23 cellular contexts compared by ENCODE assay signal in the genomic region with DNA sequence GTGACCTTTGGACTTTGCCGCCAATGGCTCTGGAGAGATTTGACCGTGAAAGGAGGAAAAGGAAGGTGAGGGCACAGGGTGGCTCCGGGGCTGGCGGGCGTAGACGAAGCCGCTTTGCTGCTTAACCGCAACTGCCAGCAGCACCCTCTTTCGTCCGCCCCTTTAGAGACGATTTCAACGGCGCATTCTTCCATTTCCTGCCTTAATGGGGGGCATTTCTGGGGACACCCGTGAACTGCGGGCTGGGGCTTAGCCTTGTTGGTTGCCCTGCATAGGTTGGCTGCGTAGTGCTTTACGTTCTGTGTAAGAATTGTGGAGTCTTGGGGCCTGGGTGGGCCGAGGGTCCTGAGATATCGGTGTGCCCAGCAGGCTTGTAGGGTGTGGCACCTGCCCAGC. TPM values are rescaled to one million over a fixed set of nuclear protein-coding genes. Genes with fewer than 3 reads are reported as not detected.
DNase-seq lines count a peak whose midpoint lies in the region; ATAC-seq, FAIRE-seq and TF ChIP-seq lines count a peak whose summit lies in the region.
"Had no signal": no experiment of that assay in that cellular context is flagged by ENCODE, and none has a peak within 500 bp of the region (broad histone marks: within the 10 kb centered on the region; RNA-seq: fewer than 3 reads in every experiment).

No MANE protein-coding gene starts in this region.

- H3K4me1 Mint-ChIP-seq in chondrocyte (ENCODE audit: low read depth): peaks cover under 1% of the 10 kb centered on the region

- H3K27me3 ChIP-seq in left ventricle myocardium inferior (ENCODE audit: low read depth): no peaks in the 10 kb centered on the region
- peaks cover 0 to 4% of the 10 kb centered on the region in 2 experiments; a peak in 1 of 5 replicates for H3K27me3 ChIP-seq in HepG2 (ENCODE audit: control insufficient read depth in 1 of 2, insufficient read depth in 2 of 2, low read length in 2 of 2)
- H3K27me3 ChIP-seq in spleen (replicated peaks in 1 of 7): no peaks in the 10 kb centered on the region
- H3K27me3 ChIP-seq: SJCRH30 had no signal

- CTCF ChIA-PET in HepG2 (lab: Yijun Ruan, JAX; ENCODE audit: low intra/inter-chr PET ratio, low total read pairs): no interaction called here

- FAIRE-seq in HepG2 (lab: Jason Lieb, UNC): no peak
- FAIRE-seq: HTR-8/SVneo had no signal

- no peaks in the 10 kb centered on the region for H3K9me3 ChIP-seq in left ventricle myocardium inferior (replicated peaks)
- H3K9me3 ChIP-seq in HepG2 (ENCODE audit: low read length): no peaks in the 10 kb centered on the region
- no peaks in the 10 kb centered on the region for H3K9me3 ChIP-seq in spleen
- H3K9me3 ChIP-seq: HAP-1, SJCRH30 had no signal

- no peak overlapping the region for H2AFZ ChIP-seq in HepG2 (ENCODE audit: low read length)

- H3K36me3 Mint-ChIP-seq in chondrocyte (ENCODE audit: low read depth): no peaks in the 10 kb centered on the region
- H3K36me3 Mint-ChIP-seq: IgD-negative memory B cell had no signal

- no peak overlapping the region for H3K4me2 ChIP-seq in HepG2 (ENCODE audit: low read depth, low read length)

- 93% methylated on average over 17 of the region's 19 CpGs for WGBS in HepG2 (ENCODE audit: low lambda C conversion rate)
- 78 to 90% (median 82%) methylated on average over 15 to 19 of the region's 19 CpGs for WGBS in spleen, 5 donors

- H3K36me3 ChIP-seq in left ventricle myocardium inferior (no peaks in the 10 kb centered on the region), HepG2 (replicated peaks in 1 of 2; ENCODE audit: control insufficient read depth in 1 of 2, insufficient read depth in 2 of 2, low read length in 2 of 2) (no peaks in the 10 kb centered on the region), spleen (peaks cover 0 to 66% (median 8%) of the 10 kb centered on the region in 6 donors)
- H3K36me3 ChIP-seq: HAP-1, SJCRH30 had no signal

- H4K20me1 ChIP-seq in HepG2 (ENCODE audit: insufficient read depth, low read length): no peaks in the 10 kb centered on the region

- TF ChIP-seq CTCF in left ventricle myocardium inferior (IDR thresholded peaks at IDR 0.05; ENCODE audit: borderline replicate concordance) (no peak), chondrocyte (IDR thresholded peaks at IDR 0.05) (no peak), HepG2 (CRISPR knock-in tag; IDR thresholded peaks at IDR 0.05) (no peak), spleen (IDR thresholded peaks at IDR 0.05 in 8 of 11, conservative IDR thresholded peaks at IDR 0.05 in 3 of 11) (no peak)

- no peak overlapping the region for H3K27ac Mint-ChIP-seq in chondrocyte (ENCODE audit: unreplicated experiment)

- H3K27me3 Mint-ChIP-seq in chondrocyte (ENCODE audit: low read depth): peaks cover 9% of the 10 kb centered on the region
- H3K27me3 Mint-ChIP-seq: IgD-negative memory B cell had no signal

- no peak overlapping the region for H3K27ac ChIP-seq in left ventricle myocardium inferior (replicated peaks)
- H3K27ac ChIP-seq in HepG2 (ENCODE audit: extremely low read length, insufficient read depth, low read length): no peak overlapping the region
- H3K27ac ChIP-seq in spleen: no peak overlapping the region
- H3K27ac ChIP-seq: C4-2B, SJCRH30 had no signal

- TF ChIP-seq RAD21 in HepG2 (CRISPR knock-in tag; IDR thresholded peaks at IDR 0.05): no peak

- H3K79me2 ChIP-seq in HepG2 (ENCODE audit: insufficient read depth, low read length): no peaks in the 10 kb centered on the region

- no peak for TF ChIP-seq EP300 in HepG2 (IDR thresholded peaks at IDR 0.05; ENCODE audit: low read depth in 2 of 2, low read length in 2 of 2)
- no peak for TF ChIP-seq EP300 in HepG2 (CRISPR knock-in tag; IDR thresholded peaks at IDR 0.05; ENCODE audit: borderline replicate concordance)

- H3K4me3 ChIP-seq in left ventricle myocardium inferior (no peak overlapping the region), HepG2 (replicated peaks in 1 of 3; ENCODE audit: insufficient read depth in 1 of 3, low read depth in 2 of 3, low read length in 3 of 3) (no peak overlapping the region), spleen (no peak overlapping the region)
- H3K4me3 ChIP-seq: HAP-1, SJCRH30 had no signal

- no peak for TF ChIP-seq POLR2A in HepG2 (IDR thresholded peaks at IDR 0.05; ENCODE audit: insufficient read depth in 1 of 2, low read depth in 2 of 2, low read length in 2 of 2)
- TF ChIP-seq POLR2A in spleen (IDR thresholded peaks at IDR 0.05): no peak

- H3K4me1 ChIP-seq in left ventricle myocardium inferior (peaks cover 19% of the 10 kb centered on the region), HepG2 (ENCODE audit: insufficient read depth, low read length) (peaks cover 53% of the 10 kb centered on the region), spleen (peaks cover 4 to 64% (median 31%) of the 10 kb centered on the region in 6 donors)

- POLR2A ChIA-PET in HepG2 (lab: Yijun Ruan, JAX): no interaction called here

- no peak overlapping the region for H3K9ac ChIP-seq in HepG2 (ENCODE audit: insufficient read depth, low read depth, low read length)

- ATAC-seq in left cardiac atrium: no peak
- no peak for ATAC-seq in HepG2
- no peak for ATAC-seq in GM19455 (IDR thresholded peaks at IDR 0.05; ENCODE audit: unreplicated experiment)
- ATAC-seq: PC-3 had no signal

- no peaks in the 10 kb centered on the region for H3K9me3 Mint-ChIP-seq in chondrocyte (ENCODE audit: low read depth)
- H3K9me3 Mint-ChIP-seq: IgD-negative memory B cell had no signal

- intact Hi-C loops in left ventricle myocardium inferior (cut with micrococcal nuclease): no loop called here
- intact Hi-C loops in left cardiac atrium (cut with DNase I): no loop called here
- intact Hi-C loops in HepG2 (cut with micrococcal nuclease; ENCODE audit: unreplicated experiment): no loop called here
- intact Hi-C loops in spleen (cut with DNase I; ENCODE audit: low total_unique reads): no loop called here

- BruUV-seq in HepG2 (replicated peaks; lab: Mats Ljungman, UMichigan): no TSS peak

- DNase-seq in left ventricle myocardium inferior (peak; percentile 10), left cardiac atrium (no peak), chondrocyte (ENCODE audit: low spot score) (peak; percentile 66), HepG2 (ENCODE audit: low spot score) (no peak), spleen (peak; percentile 64), EL (no peak), AG08396 (ENCODE audit: low spot score) (no peak)
- DNase-seq: ACHN, AML-193, DMS79, Karpas-422, NCI-H1417 treated with DMSO at 0.1 percent for 48 hours, NCI-H187 treated with DMSO at 0.1 percent for 48 hours, NCI-H2227 treated with DMSO at 0.1 percent for 48 hours, NCI-H510A treated with DMSO at 0.1 percent for 48 hours, PC-3, RPMI8226, SJCRH30 had no signal

- in situ Hi-C loops in HepG2 (cut with HindIII; ENCODE audit: extremely low pct_ligation_motif_present, low pct_unique_long_range_greater_than_20kb): no loop called here

- no peak overlapping the region for H3K4me3 Mint-ChIP-seq in chondrocyte (ENCODE audit: unreplicated experiment)
- H3K4me3 Mint-ChIP-seq: IgD-negative memory B cell had no signal

RNA-seq across cellular contexts. Expression of gene NPHP4, which starts 6.7 kb away (rescaled TPM):
- 3.7 TPM for total RNA-seq in left ventricle myocardium inferior
- 1 to 10 TPM; 5.1 to 7.3 TPM for total RNA-seq in left cardiac atrium
- total RNA-seq in chondrocyte: 7.6 to 11.9 TPM (median 8.7 TPM) in 3 replicates
- 5.7 and 6.8 TPM in 2 replicates for total RNA-seq in HepG2 (2016; rRNA removed; fragmentation: Illumina TruSeq; extraction: Trizol)
- 14.2 and 15.4 TPM in 2 replicates for total RNA-seq in HepG2 (2016; cell fraction: cytosol; rRNA removed; fragmentation: Illumina TruSeq; extraction: Trizol; ENCODE audit: low read depth)
- 4.1 and 7.4 TPM in 2 replicates for total RNA-seq in HepG2 (2016; cell fraction: insoluble cytoplasmic fraction; rRNA removed; fragmentation: Illumina TruSeq; extraction: Trizol)
- total RNA-seq in HepG2 (2016; cell fraction: membrane; rRNA removed; fragmentation: Illumina TruSeq; extraction: Trizol): 8.5 and 9.7 TPM in 2 replicates
- total RNA-seq in HepG2 (2016; cell fraction: nucleus; rRNA removed; fragmentation: Illumina TruSeq; extraction: Trizol): 10.3 and 12.7 TPM in 2 replicates
- polyA plus RNA-seq in HepG2 (2011; rRNA removed): 4.4 and 4.8 TPM in 2 replicates
- 1.9 and 3.0 TPM in 2 replicates for polyA plus RNA-seq in HepG2 (2011; cell fraction: cytosol; rRNA removed)
- polyA plus RNA-seq in HepG2 (2011; cell fraction: nucleus; rRNA removed): 40.2 and 52.1 TPM in 2 replicates
- polyA plus RNA-seq in HepG2 (2012): 4.8 and 5.9 TPM in 2 replicates
- 0.46 and 0.69 TPM in 2 replicates for polyA plus RNA-seq in HepG2 (2016; cell fraction: cytosol; fragmentation: Illumina TruSeq; extraction: Trizol; ENCODE audit: low read depth)
- polyA plus RNA-seq in HepG2 (2016; cell fraction: insoluble cytoplasmic fraction; fragmentation: Illumina TruSeq; extraction: Trizol; ENCODE audit: low read depth): 4.0 and 5.3 TPM in 2 replicates
- polyA plus RNA-seq in HepG2 (2016; cell fraction: membrane; fragmentation: Illumina TruSeq; extraction: Trizol; ENCODE audit: low read depth): 1.4 and 1.6 TPM in 2 replicates
- polyA plus RNA-seq in HepG2 (2016; cell fraction: nucleus; fragmentation: Illumina TruSeq; extraction: Trizol; ENCODE audit: insufficient read depth, low read depth): 30.1 and 30.8 TPM in 2 replicates
- polyA minus RNA-seq in HepG2 (2011; rRNA and poly(A)+ RNA removed; ENCODE audit: low replicate concordance): 13.1 TPM in 2 replicates
- polyA minus RNA-seq in HepG2 (2011; cell fraction: cytosol; rRNA and poly(A)+ RNA removed): 4.6 and 4.9 TPM in 2 replicates
- polyA minus RNA-seq in HepG2 (2011; cell fraction: nucleus; rRNA and poly(A)+ RNA removed): 14.7 and 15.8 TPM in 2 replicates
- total RNA-seq in spleen: 10 to 100 TPM in 5 of 7 donors, 1 to 10 TPM in 2; 8.4 to 17.5 (median 10.9) TPM
- 1 to 10 TPM; 1.2 to 3.4 (median 2.6) TPM for polyA plus RNA-seq in spleen

RNA-seq across cellular contexts. Expression of gene KCNAB2, which starts 46.8 kb away (rescaled TPM):
- total RNA-seq in left ventricle myocardium inferior (31.0 TPM), left cardiac atrium (10 to 100 TPM; 13.2 to 14.7 TPM), chondrocyte (4.2 to 7.3 TPM (median 5.2 TPM) in 3 replicates), HepG2 (2016; rRNA removed; fragmentation: Illumina TruSeq; extraction: Trizol) (6.2 and 6.9 TPM in 2 replicates), spleen (100 to 1,000 TPM in 4 of 7 donors, 10 to 100 TPM in 3; 80.3 to 135 (median 109) TPM)
- total RNA-seq in HepG2 (2016; cell fraction: cytosol; rRNA removed; fragmentation: Illumina TruSeq; extraction: Trizol; ENCODE audit: low read depth): 2.4 and 4.5 TPM in 2 replicates
- 5.5 and 6.9 TPM in 2 replicates for total RNA-seq in HepG2 (2016; cell fraction: insoluble cytoplasmic fraction; rRNA removed; fragmentation: Illumina TruSeq; extraction: Trizol)
- 5.4 and 6.7 TPM in 2 replicates for total RNA-seq in HepG2 (2016; cell fraction: membrane; rRNA removed; fragmentation: Illumina TruSeq; extraction: Trizol)
- total RNA-seq in HepG2 (2016; cell fraction: nucleus; rRNA removed; fragmentation: Illumina TruSeq; extraction: Trizol): 4.9 and 5.4 TPM in 2 replicates
- polyA plus RNA-seq in HepG2 (2011; rRNA removed) (8.8 and 11.7 TPM in 2 replicates), spleen (10 to 100 TPM; 23.2 to 51.5 (median 23.9) TPM)
- 6.5 and 7.2 TPM in 2 replicates for polyA plus RNA-seq in HepG2 (2011; cell fraction: cytosol; rRNA removed)
- 30.5 and 35.5 TPM in 2 replicates for polyA plus RNA-seq in HepG2 (2011; cell fraction: nucleus; rRNA removed)
- 6.4 and 8.3 TPM in 2 replicates for polyA plus RNA-seq in HepG2 (2012)
- 3.7 and 4.2 TPM in 2 replicates for polyA plus RNA-seq in HepG2 (2016; cell fraction: cytosol; fragmentation: Illumina TruSeq; extraction: Trizol; ENCODE audit: low read depth)
- polyA plus RNA-seq in HepG2 (2016; cell fraction: insoluble cytoplasmic fraction; fragmentation: Illumina TruSeq; extraction: Trizol; ENCODE audit: low read depth): 5.7 and 8.4 TPM in 2 replicates
- polyA plus RNA-seq in HepG2 (2016; cell fraction: membrane; fragmentation: Illumina TruSeq; extraction: Trizol; ENCODE audit: low read depth): 4.3 and 4.4 TPM in 2 replicates
- polyA plus RNA-seq in HepG2 (2016; cell fraction: nucleus; fragmentation: Illumina TruSeq; extraction: Trizol; ENCODE audit: insufficient read depth, low read depth): 13.3 and 15.1 TPM in 2 replicates
- polyA minus RNA-seq in HepG2 (2011; rRNA and poly(A)+ RNA removed; ENCODE audit: low replicate concordance): 7.0 and 40.0 TPM in 2 replicates
- polyA minus RNA-seq in HepG2 (2011; cell fraction: cytosol; rRNA and poly(A)+ RNA removed): 5.6 and 6.2 TPM in 2 replicates
- polyA minus RNA-seq in HepG2 (2011; cell fraction: nucleus; rRNA and poly(A)+ RNA removed): 8.2 and 11.2 TPM in 2 replicates

Comparison
In these comparisons a context has a peak if more than half of its experiments do, and no peak if none do; other contexts are left out.
1. DNase-seq: peak in left ventricle myocardium inferior (single experiment), chondrocyte (single experiment) and spleen (single experiment); none in left cardiac atrium (single experiment), HepG2 (single experiment), EL (single experiment) and AG08396 (single experiment).